In genomic region chr18:48023334-48024008, GRCh38 we compare ENCODE assay signal across 7 cellular contexts.
DNase-seq lines count a peak whose midpoint lies in the region; ATAC-seq and TF ChIP-seq lines count a peak whose summit lies in the region.

No MANE protein-coding gene starts in this region.

- ATAC-seq in HG02678 (IDR thresholded peaks at IDR 0.05; ENCODE audit: unreplicated experiment) (no peak), GM19397 (IDR thresholded peaks at IDR 0.05; ENCODE audit: unreplicated experiment) (no peak)

- no peaks in the 10 kb centered on the region for H3K27me3 ChIP-seq in esophagus (ENCODE audit: control insufficient read depth in 1 of 2, insufficient read depth in 2 of 2, low read length in 2 of 2)

- WGBS in esophagus, 2 donors, result 18 to 28% methylated on average over 9 of the region's 9 CpGs

- peak; percentile 59 for TF ChIP-seq CTCF in osteocyte (IDR thresholded peaks at IDR 0.05)

- H3K27me3 Mint-ChIP-seq in osteocyte (ENCODE audit: unreplicated experiment), result peaks cover 29% of the 10 kb centered on the region

- H3K9me3 Mint-ChIP-seq in osteocyte (ENCODE audit: unreplicated experiment), result no peaks in the 10 kb centered on the region

- H3K4me1 ChIP-seq in esophagus (ENCODE audit: control insufficient read depth in 2 of 2, insufficient read depth in 2 of 2, low read length in 1 of 2), result peaks cover 2 to 7% of the 10 kb centered on the region in 2 donors

- H3K36me3 ChIP-seq in esophagus (ENCODE audit: control insufficient read depth in 2 of 2, insufficient read depth in 2 of 2, low read length in 1 of 2), result no peaks in the 10 kb centered on the region

- H3K4me1 Mint-ChIP-seq in osteocyte (ENCODE audit: unreplicated experiment), result peaks cover 18% of the 10 kb centered on the region

- H3K27ac Mint-ChIP-seq in osteocyte (ENCODE audit: unreplicated experiment), result peak overlapping the region; percentile 46

- H3K9me3 ChIP-seq in esophagus (ENCODE audit: control insufficient read depth in 2 of 2, insufficient read depth in 1 of 2, low read depth in 1 of 2, low read length in 1 of 2), result no peaks in the 10 kb centered on the region

- H3K27ac ChIP-seq in esophagus (ENCODE audit: low read depth in 2 of 2, low read length in 1 of 2), result peak overlapping the region; percentile 25 to 50

- DNase-seq in GF-D8 (lab: John Stamatoyannopoulos, UW) (peak; percentile 41), LoVo (ENCODE audit: low spot score) (peak; percentile 64), SHP77 (lab: John Stamatoyannopoulos, UW) (peak; percentile 84 to 86), osteocyte (ENCODE audit: extremely low spot score, unreplicated experiment) (no peak)

- no peak overlapping the region for H3K4me3 ChIP-seq in esophagus (ENCODE audit: low read depth in 1 of 2, low read length in 2 of 2)

- no peak overlapping the region for H3K4me3 Mint-ChIP-seq in osteocyte (ENCODE audit: unreplicated experiment)

- H3K36me3 Mint-ChIP-seq in osteocyte (ENCODE audit: unreplicated experiment), result no peaks in the 10 kb centered on the region
